In the genomic region with DNA sequence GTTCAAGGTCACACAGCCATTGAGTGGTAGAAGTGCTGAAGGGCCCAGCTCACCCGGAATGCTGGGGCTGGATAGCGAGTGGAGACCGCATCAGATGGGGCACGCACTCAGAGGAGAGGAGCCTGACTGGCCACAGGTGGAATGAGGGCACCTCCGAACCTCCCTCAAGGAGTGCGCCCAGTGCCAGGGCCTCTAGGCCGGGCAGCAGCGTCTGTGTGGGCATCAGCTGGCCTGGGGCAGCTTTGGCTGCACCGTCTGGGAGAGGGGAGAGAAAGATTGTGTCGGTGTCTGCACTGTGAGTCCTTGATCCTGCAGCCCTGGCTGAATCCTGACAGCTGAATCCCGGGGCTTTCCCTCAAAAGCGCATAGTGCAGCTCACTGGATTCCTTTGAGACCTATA, we compare ENCODE assay signal across 11 cellular contexts. TPM values are rescaled to one million over a fixed set of nuclear protein-coding genes. Genes with fewer than 3 reads are reported as not detected.
A peak's percentile ranks its signal among the peaks of the same experiment; 100 is the strongest.
DNase-seq lines count a peak whose midpoint lies in the region; ATAC-seq, FAIRE-seq and TF ChIP-seq lines count a peak whose summit lies in the region.
"Had no signal": no experiment of that assay in that cellular context is flagged by ENCODE, and none has a peak within 500 bp of the region (broad histone marks: within the 10 kb centered on the region; RNA-seq: fewer than 3 reads in every experiment).

No MANE protein-coding gene starts in this region.

- H3K9ac ChIP-seq in keratinocyte (ENCODE audit: control insufficient read depth, extremely low read depth, insufficient read depth, low read length), result peak overlapping the region; percentile 52

- H4K20me1 ChIP-seq in keratinocyte (ENCODE audit: control insufficient read depth, extremely low read depth, insufficient read depth, low read length), result no peaks in the 10 kb centered on the region

- H3K27me3 ChIP-seq in ascending aorta (no peaks in the 10 kb centered on the region), keratinocyte (ENCODE audit: control insufficient read depth, extremely low read depth, insufficient read depth, low read length) (peaks cover 3% of the 10 kb centered on the region), suprapubic skin (no peaks in the 10 kb centered on the region)

- no peaks in the 10 kb centered on the region for H3K9me3 ChIP-seq in ascending aorta
- no peaks in the 10 kb centered on the region for H3K9me3 ChIP-seq in keratinocyte (ENCODE audit: control insufficient read depth, low read depth, low read length)
- no peaks in the 10 kb centered on the region for H3K9me3 ChIP-seq in suprapubic skin
- no peaks in the 10 kb centered on the region for H3K9me3 ChIP-seq in mucosa of descending colon

- H3K9me1 ChIP-seq in keratinocyte (ENCODE audit: control insufficient read depth, extremely low read depth, insufficient read depth, low read length), result no peaks in the 10 kb centered on the region

- dilution Hi-C loops in keratinocyte (cut with MboI; ENCODE audit: extremely low pct_ligation_motif_present, low sequenced_read_pairs), result no loop called here

- intact Hi-C loops in ascending aorta (cut with DNase I) (loop anchor here (5.0 kb wide), 1 partner anchor 70 kb away; the partner anchor contains the start of gene PLEKHO2), mucosa of descending colon (cut with DNase I, micrococcal nuclease) (no loop called here)

- TF ChIP-seq EP300 in suprapubic skin (IDR thresholded peaks at IDR 0.05), result no peak

- H3K4me3 ChIP-seq in ascending aorta, result peak overlapping the region; percentile 78 to 83
- H3K4me3 ChIP-seq in keratinocyte (ENCODE audit: control insufficient read depth in 2 of 3, extremely low read depth in 1 of 3, insufficient read depth in 2 of 3, low read depth in 1 of 3, low read length in 3 of 3), result peak overlapping the region in 1 of 3 experiments; percentile 68
- peak overlapping the region; percentile 63 for H3K4me3 ChIP-seq in suprapubic skin
- H3K4me3 ChIP-seq in mucosa of descending colon, result no peak overlapping the region

- no peak for FAIRE-seq in keratinocyte (lab: Jason Lieb, UNC)
- FAIRE-seq: GM18507 had no signal

- 91% methylated on average over 6 of the region's 12 CpGs for WGBS in suprapubic skin

- H3K36me3 ChIP-seq in ascending aorta (no peaks in the 10 kb centered on the region), keratinocyte (ENCODE audit: control insufficient read depth in 2 of 2, extremely low read depth in 1 of 2, insufficient read depth in 2 of 2, low read length in 2 of 2) (no peaks in the 10 kb centered on the region), suprapubic skin (no peaks in the 10 kb centered on the region), mucosa of descending colon (ENCODE audit: low read depth) (no peaks in the 10 kb centered on the region)

- no peak for TF ChIP-seq POLR2A in suprapubic skin (IDR thresholded peaks at IDR 0.05)

- TF ChIP-seq CTCF in ascending aorta (IDR thresholded peaks at IDR 0.05) (no peak), keratinocyte (optimal IDR thresholded peaks at IDR 0.05 in 1 of 3, IDR thresholded peaks at IDR 0.05 in 1 of 3, conservative IDR thresholded peaks at IDR 0.05 in 1 of 3; ENCODE audit: extremely low read depth in 1 of 3, insufficient read depth in 2 of 3, low read length in 3 of 3) (no peak), suprapubic skin (IDR thresholded peaks at IDR 0.05) (no peak), mucosa of descending colon (IDR thresholded peaks at IDR 0.05) (no peak)

- peaks cover 0 to 11% of the 10 kb centered on the region in 2 donors for H3K4me1 ChIP-seq in ascending aorta
- H3K4me1 ChIP-seq in keratinocyte (ENCODE audit: control insufficient read depth, extremely low read depth, insufficient read depth, low read length), result peaks cover 10% of the 10 kb centered on the region
- peaks cover 12% of the 10 kb centered on the region for H3K4me1 ChIP-seq in suprapubic skin
- H3K4me1 ChIP-seq in mucosa of descending colon (ENCODE audit: low read depth), result no peaks in the 10 kb centered on the region

- H3K27ac ChIP-seq in ascending aorta (peak overlapping the region in 1 of 2 donors; percentile 65), keratinocyte (ENCODE audit: control insufficient read depth, insufficient read depth, low read length) (no peak overlapping the region), suprapubic skin (no peak overlapping the region)

- no peak overlapping the region for H2AFZ ChIP-seq in keratinocyte (ENCODE audit: control insufficient read depth, low read length)

- ATAC-seq in HG03139 (IDR thresholded peaks at IDR 0.05; ENCODE audit: unreplicated experiment) (no peak), mucosa of descending colon (no peak)

- peak overlapping the region; percentile 87 for H3K4me2 ChIP-seq in keratinocyte (ENCODE audit: control insufficient read depth, extremely low read depth, insufficient read depth, low read depth, low read length)

- H3K79me2 ChIP-seq in keratinocyte (ENCODE audit: control insufficient read depth, insufficient read depth, low read length), result no peaks in the 10 kb centered on the region

- peak; percentile 44 for DNase-seq in NCI-H82 (lab: John Stamatoyannopoulos, UW)
- no peak for DNase-seq in NCI-H82 treated with DMSO at 0.1 percent for 48 hours (lab: John Stamatoyannopoulos, UW; ENCODE audit: unreplicated experiment)
- DNase-seq in ascending aorta (ENCODE audit: low spot score in 2 of 2), result no peak
- no peak for DNase-seq in keratinocyte (ENCODE audit: low read depth, low spot score)
- DNase-seq in suprapubic skin (ENCODE audit: low spot score in 2 of 2), result no peak
- DNase-seq in stimulated activated CD4-positive, alpha-beta T cell treated with anti-CD3 and anti-CD28 coated beads, Interleukin-1b, Interleukin-23, amount 100 ng/mL, for 48 hours, result no peak
- no peak for DNase-seq in mucosa of descending colon
- DNase-seq: activated CD4-positive, CD25-positive, alpha-beta regulatory T cell; effector memory CD4-positive, alpha-beta T cell had no signal

RNA-seq across cellular contexts. Expression of gene ANKDD1A, which starts 0.7 kb away (rescaled TPM):
- total RNA-seq in ascending aorta, result 28.6 TPM
- 0.53 to 1.1 TPM (median 0.96 TPM) in 3 replicates for polyA plus RNA-seq in keratinocyte
- 0.76 TPM for polyA plus RNA-seq in keratinocyte (2011; ENCODE audit: low read depth)
- polyA plus RNA-seq in keratinocyte (2011; cell fraction: cytosol; rRNA removed), result 0.56 and 0.73 TPM in 2 replicates
- 1.1 and 1.8 TPM in 2 replicates for polyA plus RNA-seq in keratinocyte (2011; cell fraction: nucleus; rRNA removed)
- 0.90 and 1.2 TPM in 2 replicates for polyA plus RNA-seq in keratinocyte (2012; ENCODE audit: low replicate concordance)
- polyA minus RNA-seq in keratinocyte, result 1.8 to 3.0 TPM (median 1.9 TPM) in 3 replicates
- not detected for polyA minus RNA-seq in keratinocyte (2011; cell fraction: cytosol; rRNA and poly(A)+ RNA removed)
- 0.84 and 1.6 TPM in 2 replicates for polyA minus RNA-seq in keratinocyte (2011; cell fraction: nucleus; rRNA and poly(A)+ RNA removed)
- 1 to 10 TPM; 2.1 to 3.6 (median 2.8) TPM for total RNA-seq in suprapubic skin
- 1 to 10 TPM; 1.4 to 6.7 (median 1.6) TPM for total RNA-seq in mucosa of descending colon
